Comparison of ENCODE assay signal across 9 cellular contexts in the genomic region with DNA sequence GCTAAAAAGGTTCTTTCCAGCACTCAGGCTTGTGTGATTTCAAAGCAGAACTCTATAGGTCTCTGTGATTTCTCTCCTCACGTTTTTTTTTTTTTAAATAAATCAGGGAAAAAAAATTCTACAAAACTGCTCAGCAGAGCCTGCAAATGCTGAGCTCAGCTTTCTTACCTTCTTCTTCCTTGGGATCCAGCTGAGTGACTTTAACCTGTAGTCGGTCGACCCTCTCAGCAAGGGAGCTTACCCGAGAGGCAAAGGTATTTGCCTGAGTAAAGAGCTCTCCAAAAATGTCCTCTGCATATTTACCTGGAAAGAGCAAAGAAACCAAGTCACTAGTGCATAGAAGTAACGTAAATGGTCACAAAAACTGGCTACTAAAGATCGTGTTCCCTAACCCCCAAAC. TPM values are rescaled to one million over a fixed set of nuclear protein-coding genes. Genes with fewer than 3 reads are reported as not detected.
DNase-seq lines count a peak whose midpoint lies in the region; ATAC-seq and TF ChIP-seq lines count a peak whose summit lies in the region.
"Had no signal": no experiment of that assay in that cellular context is flagged by ENCODE, and none has a peak within 500 bp of the region (broad histone marks: within the 10 kb centered on the region; RNA-seq: fewer than 3 reads in every experiment).

No MANE protein-coding gene starts in this region.

- TF ChIP-seq CTCF in MM.1S (IDR thresholded peaks at IDR 0.05; ENCODE audit: low read length), result no peak

- no peaks in the 10 kb centered on the region for H3K9me3 ChIP-seq in MM.1S (replicated peaks; ENCODE audit: insufficient read depth, low read length)
- no peaks in the 10 kb centered on the region for H3K9me3 ChIP-seq in ectodermal cell (ENCODE audit: control insufficient read depth, low read length)
- no peaks in the 10 kb centered on the region for H3K9me3 ChIP-seq in trophoblast cell (ENCODE audit: insufficient read depth, low read depth, low read length)

- no peak overlapping the region for H3K23ac ChIP-seq in trophoblast cell (ENCODE audit: low read length)

- H3K79me2 ChIP-seq in MM.1S (ENCODE audit: low read length) (peaks cover 56% of the 10 kb centered on the region), trophoblast cell (ENCODE audit: control insufficient read depth, insufficient read depth, low read length, poor library complexity) (no peaks in the 10 kb centered on the region)

- H4K20me1 ChIP-seq in MM.1S (ENCODE audit: insufficient read depth, low read length), result no peaks in the 10 kb centered on the region

- DNase-seq in MM.1S (no peak), trophoblast cell (no peak), G401 (ENCODE audit: low spot score) (no peak), kidney tubule cell (ENCODE audit: low spot score) (no peak), middle frontal gyrus (ENCODE audit: extremely low spot score, low spot score) (no peak), NCI-H2029 treated with DMSO at 0.1 percent for 48 hours (lab: John Stamatoyannopoulos, UW) (no peak)

- peak overlapping the region; percentile 77 for H3K27ac ChIP-seq in MM.1S (ENCODE audit: low read length)
- peak overlapping the region; percentile 30 for H3K27ac ChIP-seq in ectodermal cell (ENCODE audit: insufficient read depth, low read depth, low read length, poor library complexity, severe bottlenecking)
- H3K27ac ChIP-seq in trophoblast cell (ENCODE audit: low read depth, low read length), result peak overlapping the region; percentile 85
- H3K27ac ChIP-seq: PC-9 had no signal

- H3K27me3 ChIP-seq in MM.1S (replicated peaks; ENCODE audit: insufficient read depth, low read length) (no peaks in the 10 kb centered on the region), ectodermal cell (ENCODE audit: control insufficient read depth, insufficient read depth, low read length, poor library complexity, severe bottlenecking) (no peaks in the 10 kb centered on the region), trophoblast cell (ENCODE audit: insufficient read depth, low read length) (no peaks in the 10 kb centered on the region)

- H3K4me3 ChIP-seq in MM.1S (ENCODE audit: low read length) (no peak overlapping the region), ectodermal cell (ENCODE audit: insufficient read depth, low read depth, low read length) (no peak overlapping the region), trophoblast cell (ENCODE audit: low read depth, low read length) (no peak overlapping the region)
- H3K4me3 ChIP-seq: PC-9 had no signal

- no peaks in the 10 kb centered on the region for H3K9me2 ChIP-seq in MM.1S (replicated peaks; ENCODE audit: insufficient read depth, low read length)

- peaks cover 21% of the 10 kb centered on the region for H3K4me1 ChIP-seq in MM.1S (ENCODE audit: low read length)
- peaks cover 17% of the 10 kb centered on the region for H3K4me1 ChIP-seq in ectodermal cell (ENCODE audit: control insufficient read depth, insufficient read depth, low read length)
- peaks cover 0 to 2% of the 10 kb centered on the region in 2 experiments for H3K4me1 ChIP-seq in trophoblast cell (ENCODE audit: control insufficient read depth in 1 of 2, insufficient read depth in 2 of 2, low read length in 2 of 2)

- no peak overlapping the region for H4K12ac ChIP-seq in trophoblast cell (ENCODE audit: low read depth, low read length)

- no peak overlapping the region for H2BK12ac ChIP-seq in trophoblast cell (ENCODE audit: low read length)

- H3F3A ChIP-seq in MM.1S (ENCODE audit: insufficient read depth, low read length), result 0 out of 2 replicates have a peak, but pooled peaks cover 9% of the 10 kb centered on the region

- H3K79me1 ChIP-seq in trophoblast cell (ENCODE audit: low read length), result no peaks in the 10 kb centered on the region

- H2AK5ac ChIP-seq in trophoblast cell (ENCODE audit: low read length), result no peak overlapping the region

- H2BK120ac ChIP-seq in trophoblast cell (ENCODE audit: insufficient read depth, low read length, poor library complexity), result no peak overlapping the region

- H2BK5ac ChIP-seq in trophoblast cell (ENCODE audit: low read depth, low read length, poor library complexity), result peak overlapping the region; percentile 60

- no peak overlapping the region for H3K4ac ChIP-seq in trophoblast cell (ENCODE audit: low read depth, low read length)

- peak overlapping the region; percentile 30; the same call in 1 of the 2 replicates for H3K4me2 ChIP-seq in MM.1S (ENCODE audit: low read depth, low read length)
- H3K4me2 ChIP-seq in trophoblast cell (ENCODE audit: low read length), result peak overlapping the region; percentile 10
- H3K4me2 ChIP-seq: PC-9 had no signal

- no peak overlapping the region for H4K8ac ChIP-seq in trophoblast cell (ENCODE audit: low read depth, low read length)

- H3K14ac ChIP-seq in trophoblast cell (ENCODE audit: low read length), result no peak overlapping the region

- H3K9ac ChIP-seq in MM.1S (ENCODE audit: low read length) (peak overlapping the region; percentile 32; the same call in 1 of the 2 replicates), trophoblast cell (ENCODE audit: low read length) (no peak overlapping the region)

- ATAC-seq in GM18861 (IDR thresholded peaks at IDR 0.05; ENCODE audit: unreplicated experiment), result peak; percentile 8

- H2AFZ ChIP-seq in MM.1S (ENCODE audit: low read length) (no peak overlapping the region), trophoblast cell (ENCODE audit: insufficient read depth, low read length, poor library complexity) (no peak overlapping the region)
- H2AFZ ChIP-seq: PC-9 had no signal

- 38 to 39% methylated on average over 6 of the region's 6 CpGs for WGBS in ectodermal cell, 2 experiments
- WGBS in trophoblast cell (ENCODE audit: extremely low coverage, insufficient coverage, insufficient read length), result no CpG with 5 or more reads among the region's 6 CpGs

- no peak overlapping the region for H3K18ac ChIP-seq in trophoblast cell (ENCODE audit: low read length)

- H4K91ac ChIP-seq in trophoblast cell (ENCODE audit: low read depth, low read length), result no peak overlapping the region

- in situ Hi-C loops in G401 (cut with HindIII; ENCODE audit: low sequenced_read_pairs), result loop anchor here (25.0 kb wide), 1 partner anchor 169 kb away; no protein-coding TSS in a partner anchor

- H3K36me3 ChIP-seq in MM.1S (replicated peaks; ENCODE audit: insufficient read depth, low read length) (no peaks in the 10 kb centered on the region), ectodermal cell (ENCODE audit: control insufficient read depth, insufficient read depth, low read length) (peaks cover 9% of the 10 kb centered on the region), trophoblast cell (ENCODE audit: control insufficient read depth in 1 of 2, insufficient read depth in 2 of 2, low read length in 2 of 2) (peaks cover 3 to 26% of the 10 kb centered on the region in 2 experiments)

RNA-seq across cellular contexts. Expression of gene GPR3, which starts 26.4 kb away (rescaled TPM):
- polyA plus RNA-seq in ectodermal cell (2013, experiment 1 of 4), result 5.3 TPM
- 5.1 TPM for polyA plus RNA-seq in ectodermal cell (2013, experiment 2 of 4)
- polyA plus RNA-seq in ectodermal cell (2013, experiment 3 of 4), result 4.2 TPM
- polyA plus RNA-seq in ectodermal cell (2013, experiment 4 of 4), result 4.3 TPM
- polyA plus RNA-seq in trophoblast cell (2013), result 0.47 and 0.60 TPM in 2 replicates
- 2.4 and 6.9 TPM in 2 replicates for total RNA-seq in G401 (2014; rRNA removed; shearing (Covaris generic))

RNA-seq across cellular contexts. Expression of gene CD164L2, which starts 35.7 kb away (rescaled TPM):
- 2.0 TPM for polyA plus RNA-seq in ectodermal cell (2013, experiment 1 of 4)
- polyA plus RNA-seq in ectodermal cell (2013, experiment 2 of 4), result 1.8 TPM
- 1.7 TPM for polyA plus RNA-seq in ectodermal cell (2013, experiment 3 of 4)
- 2.7 TPM for polyA plus RNA-seq in ectodermal cell (2013, experiment 4 of 4)
- polyA plus RNA-seq in trophoblast cell (2013), result 0.03 TPM in 1 of 2 replicates, not detected in the other
- total RNA-seq in G401 (2014; rRNA removed; shearing (Covaris generic)), result not detected in 2 replicates

RNA-seq across cellular contexts. Expression of gene FCN3, which starts 44.2 kb away (rescaled TPM):
- not detected for polyA plus RNA-seq in ectodermal cell (2013, experiment 1 of 4)
- not detected for polyA plus RNA-seq in ectodermal cell (2013, experiment 2 of 4)
- 0.37 TPM for polyA plus RNA-seq in ectodermal cell (2013, experiment 3 of 4)
- not detected for polyA plus RNA-seq in ectodermal cell (2013, experiment 4 of 4)
- polyA plus RNA-seq in trophoblast cell (2013), result not detected in 2 replicates
- total RNA-seq in G401 (2014; rRNA removed; shearing (Covaris generic)), result not detected in 2 replicates
- total RNA-seq: PC-9 had no signal

RNA-seq across cellular contexts. Expression of gene MAP3K6, which starts 52.0 kb away (rescaled TPM):
- 27.7 TPM for polyA plus RNA-seq in ectodermal cell (2013, experiment 1 of 4)
- polyA plus RNA-seq in ectodermal cell (2013, experiment 2 of 4), result 27.2 TPM
- polyA plus RNA-seq in ectodermal cell (2013, experiment 3 of 4), result 20.3 TPM
- 22.7 TPM for polyA plus RNA-seq in ectodermal cell (2013, experiment 4 of 4)
- 17.1 and 19.6 TPM in 2 replicates for polyA plus RNA-seq in trophoblast cell (2013)
- total RNA-seq in G401 (2014; rRNA removed; shearing (Covaris generic)), result 10.0 and 17.3 TPM in 2 replicates

Comparison
In these comparisons a context has a peak if more than half of its experiments do, and no peak if none do; other contexts are left out.
1. H3K27ac ChIP-seq: peak in every context shown above with its lines; median percentile 85 in trophoblast cell; 77 in MM.1S; 30 in ectodermal cell.